8 cellular contexts compared by ENCODE assay signal in genomic region chr9:136947955-136948510, GRCh38.
DNase-seq lines count a peak whose midpoint lies in the region; ATAC-seq, FAIRE-seq and TF ChIP-seq lines count a peak whose summit lies in the region.

No MANE protein-coding gene starts in this region.

- H3K9ac ChIP-seq in adipocyte (ENCODE audit: low read length), result peak overlapping the region; percentile 12

- no peaks in the 10 kb centered on the region for H3K36me3 ChIP-seq in adipocyte (ENCODE audit: control insufficient read depth, insufficient read depth, low read length, severe bottlenecking)

- FAIRE-seq in D721Med (lab: Jason Lieb, UNC) (no peak), HTR-8/SVneo (lab: Jason Lieb, UNC) (no peak)

- no peaks in the 10 kb centered on the region for H3K27me3 ChIP-seq in adipocyte (replicated peaks; ENCODE audit: control insufficient read depth, insufficient read depth, low read length)

- TF ChIP-seq CTCF in D721Med (IDR thresholded peaks at IDR 0.05; ENCODE audit: insufficient read depth, missing control alignments), result peak; percentile 35

- H3K4me3 ChIP-seq in adipocyte (ENCODE audit: low read length), result no peak overlapping the region

- no peaks in the 10 kb centered on the region for H3K9me3 ChIP-seq in adipocyte (ENCODE audit: control insufficient read depth, low read length)

- ATAC-seq in GM18873 (IDR thresholded peaks at IDR 0.05; ENCODE audit: low FRiP score, unreplicated experiment), result no peak

- peaks cover 9% of the 10 kb centered on the region for H3K4me1 ChIP-seq in adipocyte (ENCODE audit: control insufficient read depth, insufficient read depth, low read length)

- no peak for DNase-seq in D721Med (ENCODE audit: insufficient read length, low spot score)
- DNase-seq in HTR-8/SVneo (ENCODE audit: insufficient read length, low spot score), result peak; percentile 41
- peak; percentile 22 for DNase-seq in adipocyte (ENCODE audit: low read depth)
- DNase-seq in hypothalamus (lab: John Stamatoyannopoulos, UW), result peak in 40 of 51 donors; percentile 23 to 82 (median 57)
- peak; percentile 57 for DNase-seq in stimulated activated CD8-positive, alpha-beta memory T cell treated with anti-CD3 and anti-CD28 coated beads, Interleukin-4, amount 100 ng/mL, for 48 hours
- no peak for DNase-seq in NCI-H2171 (lab: John Stamatoyannopoulos, UW)
- no peak for DNase-seq in epidermal melanocyte (ENCODE audit: insufficient read length, low spot score)

Comparison
In these comparisons a context has a peak if more than half of its experiments do, and no peak if none do; other contexts are left out.
1. DNase-seq: peak in HTR-8/SVneo (single experiment), adipocyte (single experiment), hypothalamus (40 of 51) and stimulated activated CD8-positive, alpha-beta memory T cell treated with anti-CD3 and anti-CD28 coated beads, Interleukin-4, amount 100 ng/mL, for 48 hours (single experiment); none in D721Med (single experiment), NCI-H2171 (single experiment) and epidermal melanocyte (single experiment).